ENCODE assay signal across 32 cellular contexts in genomic region chrY:12749293-12749692, GRCh38. TPM values are rescaled to one million over a fixed set of nuclear protein-coding genes. Genes with fewer than 3 reads are reported as not detected.
"Had no signal": no experiment of that assay in that cellular context is flagged by ENCODE, and none has a peak within 500 bp of the region (broad histone marks: within the 10 kb centered on the region; RNA-seq: fewer than 3 reads in every experiment).

No MANE protein-coding gene starts in this region.

- ATAC-seq: activated CD8-positive, alpha-beta memory T cell treated with anti-CD3 and anti-CD28 coated beads, Interleukin-2, amount 10 ng/mL, durations not matched to agents 7 days and 5 days; activated CD8-positive, alpha-beta T cell treated with anti-CD3 and anti-CD28 coated beads for 36 hours; effector memory CD8-positive, alpha-beta T cell; esophagus mucosa; left ventricle myocardium superior; pancreas; right cardiac atrium; stimulated activated memory B cell treated with anti-CD40 and anti-IgM and Interleukin-4, amounts not matched to agents 10 μg/mL and 1 μg/mL and 100 μg/mL, for 72 hours; T-cell had no signal

- H3K27me3 ChIP-seq: ascending aorta, brain microvascular endothelial cell, dorsolateral prefrontal cortex, pancreas, upper lobe of left lung had no signal

- H3K36me3 Mint-ChIP-seq: stimulated activated memory B cell treated with anti-CD40 and anti-IgM and Interleukin-4, amounts not matched to agents 10 μg/mL and 1 μg/mL and 100 μg/mL, for 72 hours had no signal

- H3K9me3 Mint-ChIP-seq: activated CD4-positive, alpha-beta T cell treated with anti-CD3 and anti-CD28 coated beads, Interleukin-2, amount 10 ng/mL, durations not matched to agents 7 days and 5 days; activated CD8-positive, alpha-beta T cell treated with anti-CD3 and anti-CD28 coated beads for 36 hours; effector memory CD8-positive, alpha-beta T cell; nephron progenitor cell; stimulated activated memory B cell treated with anti-CD40 and anti-IgM and Interleukin-4, amounts not matched to agents 10 μg/mL and 1 μg/mL and 100 μg/mL, for 72 hours; T-cell; T-helper 2 cell treated with Interferon-gamma antibody and Interleukin-4, amounts not matched to agents 5 μg/mL and 100 μg/mL, for 36 hours had no signal

- H3K27ac Mint-ChIP-seq: activated CD4-positive, alpha-beta T cell treated with anti-CD3 and anti-CD28 coated beads, Interleukin-2, amount 10 ng/mL, durations not matched to agents 7 days and 5 days; activated CD8-positive, alpha-beta memory T cell treated with anti-CD3 and anti-CD28 coated beads, Interleukin-2, amount 10 ng/mL, durations not matched to agents 7 days and 5 days; activated CD8-positive, alpha-beta T cell treated with anti-CD3 and anti-CD28 coated beads for 36 hours; nephron progenitor cell; stimulated activated memory B cell treated with anti-CD40 and anti-IgM and Interleukin-4, amounts not matched to agents 10 μg/mL and 1 μg/mL and 100 μg/mL, for 72 hours; T-cell; T-helper 2 cell treated with Interferon-gamma antibody and Interleukin-4, amounts not matched to agents 5 μg/mL and 100 μg/mL, for 36 hours had no signal

- H3K36me3 ChIP-seq: ascending aorta, brain microvascular endothelial cell, pancreas, thoracic aorta, upper lobe of left lung, WERI-Rb-1 had no signal

- FAIRE-seq: endothelial cell of umbilical vein, pancreas, TTC549 had no signal

- H3K9me3 ChIP-seq: ascending aorta, pancreas, thoracic aorta, upper lobe of left lung had no signal

- H3K27ac ChIP-seq: ascending aorta, brain microvascular endothelial cell, dorsolateral prefrontal cortex, pancreas, skin epidermis, thoracic aorta, upper lobe of left lung, WERI-Rb-1 had no signal

- H3K4me1 ChIP-seq: ascending aorta, pancreas, upper lobe of left lung had no signal

- H3K4me3 ChIP-seq: ascending aorta, dorsolateral prefrontal cortex, pancreas, skin epidermis, thoracic aorta, upper lobe of left lung had no signal

- H3K4me3 Mint-ChIP-seq: activated CD4-positive, alpha-beta T cell treated with anti-CD3 and anti-CD28 coated beads, Interleukin-2, amount 10 ng/mL, durations not matched to agents 7 days and 5 days; activated CD8-positive, alpha-beta memory T cell treated with anti-CD3 and anti-CD28 coated beads, Interleukin-2, amount 10 ng/mL, durations not matched to agents 7 days and 5 days; activated CD8-positive, alpha-beta T cell treated with anti-CD3 and anti-CD28 coated beads for 36 hours; effector memory CD8-positive, alpha-beta T cell; nephron progenitor cell; stimulated activated memory B cell treated with anti-CD40 and anti-IgM and Interleukin-4, amounts not matched to agents 10 μg/mL and 1 μg/mL and 100 μg/mL, for 72 hours; T-cell; T-helper 2 cell treated with Interferon-gamma antibody and Interleukin-4, amounts not matched to agents 5 μg/mL and 100 μg/mL, for 36 hours had no signal

- H3K4me1 Mint-ChIP-seq: activated CD4-positive, alpha-beta T cell treated with anti-CD3 and anti-CD28 coated beads, Interleukin-2, amount 10 ng/mL, durations not matched to agents 7 days and 5 days; activated CD8-positive, alpha-beta memory T cell treated with anti-CD3 and anti-CD28 coated beads, Interleukin-2, amount 10 ng/mL, durations not matched to agents 7 days and 5 days; nephron progenitor cell; stimulated activated memory B cell treated with anti-CD40 and anti-IgM and Interleukin-4, amounts not matched to agents 10 μg/mL and 1 μg/mL and 100 μg/mL, for 72 hours had no signal

- H3K27me3 Mint-ChIP-seq: activated CD4-positive, alpha-beta T cell treated with anti-CD3 and anti-CD28 coated beads, Interleukin-2, amount 10 ng/mL, durations not matched to agents 7 days and 5 days; activated CD8-positive, alpha-beta memory T cell treated with anti-CD3 and anti-CD28 coated beads, Interleukin-2, amount 10 ng/mL, durations not matched to agents 7 days and 5 days; activated CD8-positive, alpha-beta T cell treated with anti-CD3 and anti-CD28 coated beads for 36 hours; effector memory CD8-positive, alpha-beta T cell; stimulated activated memory B cell treated with anti-CD40 and anti-IgM and Interleukin-4, amounts not matched to agents 10 μg/mL and 1 μg/mL and 100 μg/mL, for 72 hours; T-cell had no signal

- DNase-seq: activated CD4-positive, alpha-beta T cell treated with anti-CD3 and anti-CD28 coated beads, Interleukin-2, amount 10 ng/mL, durations not matched to agents 7 days and 5 days; activated CD4-positive, CD25-positive, alpha-beta regulatory T cell treated with anti-CD3 and anti-CD28 coated beads, Interleukin-2, amount 50 U/mL, for 72 hours; activated CD8-positive, alpha-beta memory T cell treated with anti-CD3 and anti-CD28 coated beads, Interleukin-2, amount 10 ng/mL, durations not matched to agents 7 days and 5 days; activated CD8-positive, alpha-beta T cell treated with anti-CD3 and anti-CD28 coated beads for 36 hours; activated gamma-delta T cell; activated naive CD4-positive, alpha-beta T cell treated with anti-CD3 and anti-CD28 coated beads, Interleukin-2, amount 50 U/mL, for 16 hours; activated T-cell treated with anti-CD3 and anti-CD28 coated beads for 4 hours; brain microvascular endothelial cell; central memory CD4-positive, alpha-beta T cell; dorsolateral prefrontal cortex; effector memory CD8-positive, alpha-beta T cell; foreskin melanocyte; glutamatergic neuron; hypothalamus; left ventricle myocardium superior; mammary epithelial cell; nephron progenitor cell; pancreas; right cardiac atrium; stimulated activated CD4-positive, alpha-beta T cell treated with anti-CD3 and anti-CD28 coated beads, Interleukin-1b, Interleukin-23, amount 100 ng/mL, for 48 hours; T-cell; upper lobe of left lung; WERI-Rb-1 had no signal

RNA-seq across cellular contexts. Expression of gene USP9Y, which starts 48.3 kb away (rescaled TPM):
- total RNA-seq: ascending aorta, esophagus mucosa, mononuclear cell had no signal
- polyA plus RNA-seq: mammary epithelial cell had no signal
